ENCODE assay signal across 8 cellular contexts in genomic region chr14:61751475-61751989, GRCh38. TPM values are rescaled to one million over a fixed set of nuclear protein-coding genes. Genes with fewer than 3 reads are reported as not detected.
DNase-seq lines count a peak whose midpoint lies in the region; ATAC-seq, FAIRE-seq and TF ChIP-seq lines count a peak whose summit lies in the region.

No MANE protein-coding gene starts in this region.

- no peak for ATAC-seq in natural killer cell treated with Interleukin-12 subunit alpha and Interleukin-12 subunit beta and Interleukin-15 and Interleukin-18, amount 100 ng/mL, for 72 hours
- no peak for ATAC-seq in HG03432 (IDR thresholded peaks at IDR 0.05; ENCODE audit: unreplicated experiment)

- no peaks in the 10 kb centered on the region for H3K79me2 ChIP-seq in KMS-11 (ENCODE audit: insufficient read depth, low read depth)

- DNase-seq in chondrocyte (ENCODE audit: low spot score) (no peak), GM12891 (ENCODE audit: insufficient read length, low spot score) (no peak), amniotic stem cell (lab: John Stamatoyannopoulos, UW) (no peak), EL (no peak)
- no peak for DNase-seq in natural killer cell treated with Interleukin-12 subunit alpha and Interleukin-12 subunit beta and Interleukin-15 and Interleukin-18, amount 100 ng/mL, for 72 hours (ENCODE audit: low spot score)

- no peak for TF ChIP-seq POLR2A in GM12891 (IDR thresholded peaks at IDR 0.05; ENCODE audit: low read depth, low read length)

- peaks cover 31% of the 10 kb centered on the region for H3K36me3 Mint-ChIP-seq in chondrocyte (ENCODE audit: low read depth)
- H3K36me3 Mint-ChIP-seq in natural killer cell treated with Interleukin-12 subunit alpha and Interleukin-12 subunit beta and Interleukin-15 and Interleukin-18, amount 100 ng/mL, for 72 hours, result peaks cover 37% of the 10 kb centered on the region

- peak overlapping the region; percentile 60 for H3K27ac Mint-ChIP-seq in chondrocyte (ENCODE audit: unreplicated experiment)
- peak overlapping the region; percentile 81 to 93 for H3K27ac Mint-ChIP-seq in natural killer cell treated with Interleukin-12 subunit alpha and Interleukin-12 subunit beta and Interleukin-15 and Interleukin-18, amount 100 ng/mL, for 72 hours

- no peaks in the 10 kb centered on the region for H3K27me3 Mint-ChIP-seq in chondrocyte (ENCODE audit: low read depth)
- H3K27me3 Mint-ChIP-seq in natural killer cell treated with Interleukin-12 subunit alpha and Interleukin-12 subunit beta and Interleukin-15 and Interleukin-18, amount 100 ng/mL, for 72 hours, result peaks cover 0 to 5% of the 10 kb centered on the region in 2 donors

- no peaks in the 10 kb centered on the region for H3K27me3 ChIP-seq in BLaER1
- no peaks in the 10 kb centered on the region for H3K27me3 ChIP-seq in KMS-11 (ENCODE audit: insufficient read depth, low read depth)

- H3K27ac ChIP-seq in BLaER1 (peak overlapping the region; percentile 84), KMS-11 (no peak overlapping the region)

- H3K9me3 Mint-ChIP-seq in chondrocyte (ENCODE audit: low read depth), result peaks cover 6% of the 10 kb centered on the region
- H3K9me3 Mint-ChIP-seq in natural killer cell treated with Interleukin-12 subunit alpha and Interleukin-12 subunit beta and Interleukin-15 and Interleukin-18, amount 100 ng/mL, for 72 hours, result no peaks in the 10 kb centered on the region

- H3K36me3 ChIP-seq in BLaER1 (peaks cover 10% of the 10 kb centered on the region), KMS-11 (ENCODE audit: insufficient read depth) (no peaks in the 10 kb centered on the region)

- TF ChIP-seq CTCF in KMS-11 (conservative IDR thresholded peaks at IDR 0.05; ENCODE audit: low read depth, low read length) (no peak), chondrocyte (IDR thresholded peaks at IDR 0.05) (no peak)

- H3K4me1 Mint-ChIP-seq in chondrocyte (ENCODE audit: low read depth), result peaks cover 75% of the 10 kb centered on the region
- peaks cover 33 to 43% of the 10 kb centered on the region in 2 donors for H3K4me1 Mint-ChIP-seq in natural killer cell treated with Interleukin-12 subunit alpha and Interleukin-12 subunit beta and Interleukin-15 and Interleukin-18, amount 100 ng/mL, for 72 hours (ENCODE audit: low read depth in 2 of 2)

- no peaks in the 10 kb centered on the region for H3K9me3 ChIP-seq in BLaER1

- peak overlapping the region; percentile 76 for H3K4me3 ChIP-seq in BLaER1
- H3K4me3 ChIP-seq in KMS-11 (IDR thresholded peaks at IDR 0.05; ENCODE audit: insufficient read depth, low read depth, low read length), result no peak overlapping the region

- H3K4me2 ChIP-seq in BLaER1, result peak overlapping the region; percentile 94
- peak overlapping the region; percentile 42 for H3K4me2 ChIP-seq in KMS-11

- peaks cover 24% of the 10 kb centered on the region for H4K20me1 ChIP-seq in BLaER1
- no peaks in the 10 kb centered on the region for H4K20me1 ChIP-seq in KMS-11 (ENCODE audit: insufficient read depth)

- no peak for FAIRE-seq in GM12891 (lab: Jason Lieb, UNC)

- H3K4me3 Mint-ChIP-seq in chondrocyte (ENCODE audit: unreplicated experiment), result no peak overlapping the region
- peak overlapping the region; percentile 91 for H3K4me3 Mint-ChIP-seq in natural killer cell treated with Interleukin-12 subunit alpha and Interleukin-12 subunit beta and Interleukin-15 and Interleukin-18, amount 100 ng/mL, for 72 hours

- H3K9ac ChIP-seq in BLaER1, result peak overlapping the region; percentile 81
- H3K9ac ChIP-seq in KMS-11, result peak overlapping the region; percentile 30; the same call in 1 of the 2 replicates

- H2AFZ ChIP-seq in KMS-11 (ENCODE audit: low read depth), result peak overlapping the region; percentile 41; the same call in 1 of the 2 replicates

- peaks cover 54% of the 10 kb centered on the region for H3K4me1 ChIP-seq in BLaER1
- peaks cover 7% of the 10 kb centered on the region for H3K4me1 ChIP-seq in KMS-11 (ENCODE audit: low read depth, poor library complexity, severe bottlenecking)

TF ChIP-seq in GM12891, 5 proteins besides CTCF, POLR2A, EP300 and RAD21:
- TF ChIP-seq SPI1 (IDR thresholded peaks at IDR 0.05; ENCODE audit: low read depth, low read length) (no peak), POLR2AphosphoS5 (IDR thresholded peaks at IDR 0.05; ENCODE audit: low read depth, low read length) (no peak), TAF1 (IDR thresholded peaks at IDR 0.05; ENCODE audit: low read depth, low read length) (no peak), POU2F2 (IDR thresholded peaks at IDR 0.05; ENCODE audit: low read depth, low read length) (no peak), PAX5 (IDR thresholded peaks at IDR 0.05; ENCODE audit: insufficient read depth, low read length, severe bottlenecking) (no peak)

RNA-seq across cellular contexts. Expression of gene SNAPC1, which starts 10.7 kb away (rescaled TPM):
- 7.9 to 9.9 TPM (median 8.6 TPM) in 3 replicates for total RNA-seq in chondrocyte
- total RNA-seq in natural killer cell treated with Interleukin-12 subunit alpha and Interleukin-12 subunit beta and Interleukin-15 and Interleukin-18, amount 100 ng/mL, for 72 hours, result 1 to 10 TPM; 8.8 TPM
- 4.7 TPM for polyA plus RNA-seq in GM12891 (2012; ENCODE audit: low read depth, missing spikeins)

RNA-seq across cellular contexts. Expression of gene HIF1A, which starts 56.2 kb away (rescaled TPM):
- total RNA-seq in chondrocyte, result 466 to 676 TPM (median 660 TPM) in 3 replicates
- 100 to 1,000 TPM; 452 to 579 TPM for total RNA-seq in natural killer cell treated with Interleukin-12 subunit alpha and Interleukin-12 subunit beta and Interleukin-15 and Interleukin-18, amount 100 ng/mL, for 72 hours
- 28.8 TPM for polyA plus RNA-seq in GM12891 (2012; ENCODE audit: low read depth, missing spikeins)
